Comparison of ENCODE assay signal across 1 cellular context in genomic region chr19:49393871-49394270, GRCh38.
TF ChIP-seq lines count a peak whose summit lies in the region.

No MANE protein-coding gene starts in this region.

TF ChIP-seq in H1, 55 proteins besides CTCF, POLR2A, EP300 and RAD21:
- TF ChIP-seq TAF7 (optimal IDR thresholded peaks at IDR 0.05; ENCODE audit: borderline replicate concordance, low read depth, low read length): no peak
- no peak for TF ChIP-seq ASH2L (IDR thresholded peaks at IDR 0.05; ENCODE audit: low read length)
- TF ChIP-seq NANOG (IDR thresholded peaks at IDR 0.05; ENCODE audit: insufficient read depth, low read depth, low read length, poor library complexity, severe bottlenecking): no peak
- no peak for TF ChIP-seq ATF2 (IDR thresholded peaks at IDR 0.05; ENCODE audit: low read length)
- TF ChIP-seq CTBP2 (IDR thresholded peaks at IDR 0.05; ENCODE audit: borderline replicate concordance, insufficient read depth, insufficient read length, low read length): no peak
- TF ChIP-seq KDM1A (IDR thresholded peaks at IDR 0.05; ENCODE audit: borderline replicate concordance, low read length): no peak
- TF ChIP-seq SIX5 (IDR thresholded peaks at IDR 0.05; ENCODE audit: low read depth, low read length): no peak
- no peak for TF ChIP-seq CBX5 (IDR thresholded peaks at IDR 0.05; ENCODE audit: low read depth, low read length)
